ENCODE assay signal across 17 cellular contexts in the genomic region with DNA sequence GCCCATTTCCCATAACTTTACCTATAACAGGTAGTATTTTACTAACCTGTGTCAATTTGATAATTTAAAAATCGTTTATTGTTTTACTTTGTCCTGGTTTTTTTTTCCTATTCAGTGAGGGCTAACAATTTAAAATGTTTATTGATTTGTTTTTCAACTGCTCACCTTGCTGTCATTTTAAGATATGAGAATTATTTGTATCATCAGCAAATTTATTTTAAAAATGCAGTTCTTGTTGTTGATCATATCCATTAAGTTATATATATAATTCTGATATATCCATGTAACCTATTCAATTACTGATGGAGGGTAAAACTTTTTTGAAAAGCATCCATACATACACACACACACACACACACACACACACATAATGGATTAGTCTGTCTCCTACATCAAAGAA. TPM values are rescaled to one million over a fixed set of nuclear protein-coding genes. Genes with fewer than 3 reads are reported as not detected.
DNase-seq lines count a peak whose midpoint lies in the region; ATAC-seq and TF ChIP-seq lines count a peak whose summit lies in the region.
"Had no signal": no experiment of that assay in that cellular context is flagged by ENCODE, and none has a peak within 500 bp of the region (broad histone marks: within the 10 kb centered on the region; RNA-seq: fewer than 3 reads in every experiment).

No MANE protein-coding gene starts in this region.

- peaks cover 100% of the 10 kb centered on the region for H3K79me2 ChIP-seq in GM23338 (replicated peaks; ENCODE audit: insufficient read depth)
- H3K79me2 ChIP-seq in mammary epithelial cell (ENCODE audit: insufficient read depth, low read length) = peaks cover 92% of the 10 kb centered on the region

- no peak overlapping the region for H2AFZ ChIP-seq in GM23338
- H2AFZ ChIP-seq in mammary epithelial cell (ENCODE audit: low read depth, low read length) = no peak overlapping the region

- ATAC-seq in GM23338 = no peak
- ATAC-seq in natural killer cell treated with Interleukin-12 subunit alpha and Interleukin-12 subunit beta and Interleukin-15 and Interleukin-18, amount 100 ng/mL, for 72 hours = no peak
- no peak for ATAC-seq in GM19467 (IDR thresholded peaks at IDR 0.05; ENCODE audit: unreplicated experiment)
- ATAC-seq: HCT116 had no signal

- H3K4me3 ChIP-seq in Caco-2 (ENCODE audit: low read depth, low read length) = no peak overlapping the region
- no peak overlapping the region for H3K4me3 ChIP-seq in GM23338
- no peak overlapping the region for H3K4me3 ChIP-seq in mammary epithelial cell (replicated peaks in 1 of 3; ENCODE audit: insufficient read depth in 1 of 3, low read depth in 2 of 3, low read length in 3 of 3)

- DNase-seq in Caco-2 (no peak), GM23338 (ENCODE audit: low spot score) (no peak), mammary epithelial cell (no peak), LoVo (ENCODE audit: low spot score) (no peak), NCI-H748 (lab: John Stamatoyannopoulos, UW; ENCODE audit: unreplicated experiment) (no peak)
- no peak for DNase-seq in natural killer cell treated with Interleukin-12 subunit alpha and Interleukin-12 subunit beta and Interleukin-15 and Interleukin-18, amount 100 ng/mL, for 72 hours (ENCODE audit: low spot score)
- DNase-seq: C1 segment of cervical spinal cord; CD8-positive, alpha-beta memory T cell; GOT3; NCI-H1105; NCI-H2081; NCI-H446 treated with DMSO at 0.1 percent for 48 hours; NCI-H69; NK-92 treated with Interleukin-12 subunit alpha and Interleukin-12 subunit beta, amount 100 ng/mL, for 24 hours; Right ventricle myocardium superior had no signal

- no peak overlapping the region for H3K27ac Mint-ChIP-seq in Caco-2 (ENCODE audit: unreplicated experiment)
- H3K27ac Mint-ChIP-seq in GM23338 = no peak overlapping the region
- H3K27ac Mint-ChIP-seq in natural killer cell treated with Interleukin-12 subunit alpha and Interleukin-12 subunit beta and Interleukin-15 and Interleukin-18, amount 100 ng/mL, for 72 hours = peak overlapping the region; percentile 69 to 89

- no peaks in the 10 kb centered on the region for H3K27me3 ChIP-seq in Caco-2 (replicated peaks; ENCODE audit: control insufficient read depth, insufficient read depth, low read length)
- H3K27me3 ChIP-seq in GM23338 (ENCODE audit: insufficient read depth) = no peaks in the 10 kb centered on the region
- no peaks in the 10 kb centered on the region for H3K27me3 ChIP-seq in mammary epithelial cell (ENCODE audit: insufficient read depth, low read length)

- H3K9me2 ChIP-seq in GM23338 (ENCODE audit: insufficient read depth) = no peaks in the 10 kb centered on the region

- H3K9me3 Mint-ChIP-seq in Caco-2 (ENCODE audit: unreplicated experiment) (peaks cover 15% of the 10 kb centered on the region), GM23338 (peaks cover 3% of the 10 kb centered on the region; the same call in 1 of the 3 replicates)
- H3K9me3 Mint-ChIP-seq in natural killer cell treated with Interleukin-12 subunit alpha and Interleukin-12 subunit beta and Interleukin-15 and Interleukin-18, amount 100 ng/mL, for 72 hours = peaks cover 9% of the 10 kb centered on the region

- in situ Hi-C loops in mammary epithelial cell (cut with MboI; ENCODE audit: low sequenced_read_pairs in 2 of 2) = no loop called here

- H3K9me3 ChIP-seq in Caco-2 (peaks cover 4% of the 10 kb centered on the region; the same call in 1 of the 2 replicates), mammary epithelial cell (replicated peaks; ENCODE audit: insufficient read depth, low read length) (no peaks in the 10 kb centered on the region)

- TSS peak; percentile 7 for BruUV-seq in Caco-2 (replicated peaks; lab: Mats Ljungman, UMichigan)
- no TSS peak for BruUV-seq in mammary epithelial cell (replicated peaks; lab: Mats Ljungman, UMichigan)

- WGBS in mammary epithelial cell (ENCODE audit: low coverage, missing lambda C conversion rate) = 50% methylated on average over 1 of the region's 1 CpG

- H3F3A ChIP-seq in GM23338 (replicated peaks; ENCODE audit: low read depth) = no peaks in the 10 kb centered on the region

- H3K4me2 ChIP-seq in GM23338 (0 out of 2 replicates have a peak overlapping the region, but pooled peaks have one; percentile 53), mammary epithelial cell (ENCODE audit: insufficient read depth, low read depth, low read length) (peak overlapping the region; percentile 77)

- TF ChIP-seq CTCF in Caco-2 (IDR thresholded peaks at IDR 0.05; ENCODE audit: insufficient read depth in 1 of 2, low read depth in 1 of 2, low read length in 1 of 2, severe bottlenecking in 1 of 2, unreplicated experiment in 1 of 2) (no peak), GM23338 (conservative IDR thresholded peaks at IDR 0.05; ENCODE audit: low read depth in 2 of 2) (no peak), mammary epithelial cell (conservative IDR thresholded peaks at IDR 0.05 in 1 of 2, IDR thresholded peaks at IDR 0.05 in 1 of 2; ENCODE audit: extremely low read depth in 1 of 2, insufficient read depth in 1 of 2, low read depth in 1 of 2, low read length in 2 of 2) (no peak)

- H3K36me3 Mint-ChIP-seq in Caco-2 (ENCODE audit: insufficient read depth, unreplicated experiment) = no peaks in the 10 kb centered on the region
- H3K36me3 Mint-ChIP-seq in GM23338 (ENCODE audit: low read depth) = peaks cover 16% of the 10 kb centered on the region; the same call in 2 of the 3 replicates
- peaks cover 15% of the 10 kb centered on the region for H3K36me3 Mint-ChIP-seq in natural killer cell treated with Interleukin-12 subunit alpha and Interleukin-12 subunit beta and Interleukin-15 and Interleukin-18, amount 100 ng/mL, for 72 hours

- H3K9ac ChIP-seq in mammary epithelial cell (ENCODE audit: insufficient read depth, low read length) = no peak overlapping the region

- H4K20me1 ChIP-seq in GM23338 (replicated peaks; ENCODE audit: insufficient read depth) (no peaks in the 10 kb centered on the region; the same call in 1 of the 2 replicates), mammary epithelial cell (ENCODE audit: insufficient read depth, low read length) (no peaks in the 10 kb centered on the region)

- peaks cover 14% of the 10 kb centered on the region for H3K4me1 Mint-ChIP-seq in Caco-2 (ENCODE audit: low read depth, unreplicated experiment)
- H3K4me1 Mint-ChIP-seq in GM23338 = peaks cover 76% of the 10 kb centered on the region
- peaks cover 45 to 48% of the 10 kb centered on the region in 2 donors for H3K4me1 Mint-ChIP-seq in natural killer cell treated with Interleukin-12 subunit alpha and Interleukin-12 subunit beta and Interleukin-15 and Interleukin-18, amount 100 ng/mL, for 72 hours (ENCODE audit: low read depth in 2 of 2)

- POLR2A ChIA-PET in Caco-2 (lab: Charles Lee) = no interaction called here

- H3K36me3 ChIP-seq in Caco-2 (ENCODE audit: control insufficient read depth, insufficient read depth, low read length) (no peaks in the 10 kb centered on the region), GM23338 (ENCODE audit: insufficient read depth) (no peaks in the 10 kb centered on the region), mammary epithelial cell (ENCODE audit: insufficient read depth, low read length) (peaks cover 2% of the 10 kb centered on the region)

- intact Hi-C loops in Caco-2 (cut with micrococcal nuclease; ENCODE audit: unreplicated experiment) (no loop called here), mammary epithelial cell (cut with micrococcal nuclease) (no loop called here)

- no peaks in the 10 kb centered on the region for H3K4me1 ChIP-seq in Caco-2
- H3K4me1 ChIP-seq in GM23338 (ENCODE audit: insufficient read depth) = peaks cover 91% of the 10 kb centered on the region
- H3K4me1 ChIP-seq in mammary epithelial cell (ENCODE audit: insufficient read depth, low read length) = peaks cover 32% of the 10 kb centered on the region

- CTCF ChIA-PET in Caco-2 (lab: Charles Lee) = no interaction called here
- CTCF ChIA-PET in mammary epithelial cell (lab: Charles Lee; ENCODE audit: low non-redundant PET) = no interaction called here

- H3K27ac ChIP-seq in GM23338 (ENCODE audit: low read depth) (peak overlapping the region; percentile 76; the same call in 1 of the 2 replicates), mammary epithelial cell (ENCODE audit: insufficient read depth, low read depth, low read length) (peak overlapping the region; percentile 98)

- H3K4me3 Mint-ChIP-seq in Caco-2 (ENCODE audit: unreplicated experiment) (no peak overlapping the region), GM23338 (no peak overlapping the region)
- H3K4me3 Mint-ChIP-seq in natural killer cell treated with Interleukin-12 subunit alpha and Interleukin-12 subunit beta and Interleukin-15 and Interleukin-18, amount 100 ng/mL, for 72 hours = no peak overlapping the region

- H3K27me3 Mint-ChIP-seq in Caco-2 (ENCODE audit: insufficient read depth, unreplicated experiment) = no peaks in the 10 kb centered on the region
- peaks cover 2% of the 10 kb centered on the region for H3K27me3 Mint-ChIP-seq in GM23338 (ENCODE audit: insufficient read depth, low read depth, poor library complexity)
- no peaks in the 10 kb centered on the region for H3K27me3 Mint-ChIP-seq in natural killer cell treated with Interleukin-12 subunit alpha and Interleukin-12 subunit beta and Interleukin-15 and Interleukin-18, amount 100 ng/mL, for 72 hours
- H3K27me3 Mint-ChIP-seq: CD8-positive, alpha-beta memory T cell had no signal

- dilution Hi-C loops in mammary epithelial cell (cut with HindIII; ENCODE audit: low sequenced_read_pairs) = no loop called here

RNA-seq across cellular contexts. Expression of a gene that starts 24.8 kb away (rescaled TPM):
- total RNA-seq in Caco-2 (2022) (86.2 and 94.7 TPM in 2 replicates), mammary epithelial cell (100 to 1,000 TPM; 125 to 141 TPM)
- 293 and 296 TPM in 2 replicates for total RNA-seq in GM23338 (2014; rRNA removed; shearing (Covaris generic))
- polyA plus RNA-seq in GM23338 (2016; fragmentation: Nextera tagmentation; extraction: Ambion mirVana) (174 and 196 TPM in 2 replicates), mammary epithelial cell (50.0 TPM)
- polyA minus RNA-seq in mammary epithelial cell = 37.4 TPM
- 100 to 1,000 TPM in 1 of 2 donors, 10 to 100 TPM in 1; 97.3 to 141 TPM for total RNA-seq in natural killer cell treated with Interleukin-12 subunit alpha and Interleukin-12 subunit beta and Interleukin-15 and Interleukin-18, amount 100 ng/mL, for 72 hours

Comparison
In these comparisons a context has a peak if more than half of its experiments do, and no peak if none do; other contexts are left out.
1. H3K27ac Mint-ChIP-seq: peak in natural killer cell treated with Interleukin-12 subunit alpha and Interleukin-12 subunit beta and Interleukin-15 and Interleukin-18, amount 100 ng/mL, for 72 hours (2 of 2); none in Caco-2 (single experiment) and GM23338 (single experiment).